In genomic region chr1:34328281-34328680, GRCh38 we compare ENCODE assay signal across 15 cellular contexts.
A peak's percentile ranks its signal among the peaks of the same experiment; 100 is the strongest.
DNase-seq lines count a peak whose midpoint lies in the region; ATAC-seq and TF ChIP-seq lines count a peak whose summit lies in the region.
"Had no signal": no experiment of that assay in that cellular context is flagged by ENCODE, and none has a peak within 500 bp of the region (broad histone marks: within the 10 kb centered on the region; RNA-seq: fewer than 3 reads in every experiment).

No MANE protein-coding gene starts in this region.

- H3K9me3 ChIP-seq in neural cell (ENCODE audit: low read length): no peaks in the 10 kb centered on the region
- H3K9me3 ChIP-seq: Caco-2 had no signal

- H3K27ac ChIP-seq in neural cell (ENCODE audit: low read length): peak overlapping the region; percentile 38
- H3K27ac ChIP-seq: 22Rv1, GM23248 had no signal

- H3K9me3 Mint-ChIP-seq in WTC11: no peaks in the 10 kb centered on the region
- H3K9me3 Mint-ChIP-seq: CD8-positive, alpha-beta T cell had no signal

- H4K20me1 ChIP-seq in neural cell (ENCODE audit: insufficient read depth): no peaks in the 10 kb centered on the region

- no peaks in the 10 kb centered on the region for H3K36me3 Mint-ChIP-seq in WTC11
- H3K36me3 Mint-ChIP-seq: CD14-positive monocyte; CD8-positive, alpha-beta T cell had no signal

- H3K27ac Mint-ChIP-seq in WTC11: no peak overlapping the region
- H3K27ac Mint-ChIP-seq: CD8-positive, alpha-beta T cell had no signal

- no peak for TF ChIP-seq CTCF in WTC11 (IDR thresholded peaks at IDR 0.05)
- no peak for TF ChIP-seq CTCF in neural cell (IDR thresholded peaks at IDR 0.05; ENCODE audit: poor library complexity, severe bottlenecking)

- H3F3A ChIP-seq in neural cell (ENCODE audit: insufficient read depth, low read length, poor library complexity, severe bottlenecking): no peaks in the 10 kb centered on the region

- H3K4me3 ChIP-seq in neural cell (ENCODE audit: low read length): peak overlapping the region; percentile 3
- H3K4me3 ChIP-seq: GM23248 had no signal

- no peak overlapping the region for H2AFZ ChIP-seq in neural cell (ENCODE audit: low read depth, low read length)
- H2AFZ ChIP-seq: GM23248 had no signal

- ATAC-seq in WTC11: 0 out of 2 replicates have a peak, but pooled peaks have one; percentile 18
- ATAC-seq: CD8-positive, alpha-beta T cell had no signal

- CTCF ChIA-PET in WTC11 (lab: Charles Lee): interaction anchor here (1.3 kb wide), 1 partner anchor 414 kb away, joined by 3 read pairs; no protein-coding TSS in a partner anchor

- H3K9ac ChIP-seq in neural cell (ENCODE audit: low read length): no peak overlapping the region
- H3K9ac ChIP-seq: GM23248 had no signal

- TF ChIP-seq RAD21 in neural cell (conservative IDR thresholded peaks at IDR 0.05): no peak

- POLR2A ChIA-PET in WTC11 (lab: Charles Lee): no interaction called here

- H3K36me3 ChIP-seq in neural cell (ENCODE audit: insufficient read depth, low read length): no peaks in the 10 kb centered on the region

- H3K4me2 ChIP-seq in neural cell (ENCODE audit: low read length): no peak overlapping the region

- no peaks in the 10 kb centered on the region for H3K27me3 ChIP-seq in neural cell (ENCODE audit: insufficient read depth, low read depth, low read length)

- no peaks in the 10 kb centered on the region for H3K9me2 ChIP-seq in neural cell (ENCODE audit: insufficient read depth, low read length)

- no peaks in the 10 kb centered on the region for H3K79me2 ChIP-seq in neural cell (replicated peaks; ENCODE audit: insufficient read depth, low read length)

- H3K4me1 Mint-ChIP-seq in WTC11: peaks cover 12% of the 10 kb centered on the region
- H3K4me1 Mint-ChIP-seq: CD14-positive monocyte had no signal

- peak; percentile 20 for TF ChIP-seq EP300 in neural cell (conservative IDR thresholded peaks at IDR 0.05; ENCODE audit: poor library complexity, severe bottlenecking)

- H3K27me3 Mint-ChIP-seq in WTC11 (ENCODE audit: low read depth): peaks cover 14% of the 10 kb centered on the region

- DNase-seq in NCI-H1417 (lab: John Stamatoyannopoulos, UW): peak in 2 of 3 experiments; percentile 11 to 25
- no peak for DNase-seq in NCI-H1417 treated with DMSO at 0.1 percent for 48 hours (lab: John Stamatoyannopoulos, UW)
- peak; percentile 50 for DNase-seq in COR-L47 (lab: John Stamatoyannopoulos, UW)
- no peak for DNase-seq in WTC11 (ENCODE audit: low spot score)
- DNase-seq in HuH-7.5 (ENCODE audit: low spot score): no peak
- DNase-seq in T-helper 1 cell: no peak
- no peak for DNase-seq in DMS79 treated with DMSO at 0.1 percent for 48 hours (lab: John Stamatoyannopoulos, UW)
- DNase-seq: Caco-2; CD8-positive, alpha-beta T cell; GM23248; H7; IMR-90 had no signal

- H3K4me3 Mint-ChIP-seq in WTC11: no peak overlapping the region
- H3K4me3 Mint-ChIP-seq: CD14-positive monocyte; CD8-positive, alpha-beta T cell had no signal

TF ChIP-seq in WTC11, 78 proteins besides CTCF, POLR2A, EP300 and RAD21 (continues in another document):
- TF ChIP-seq ATF1 (CRISPR knock-in tag; IDR thresholded peaks at IDR 0.05) (no peak), NFATC4 (CRISPR knock-in tag; IDR thresholded peaks at IDR 0.05) (no peak), FOXP4 (CRISPR knock-in tag; IDR thresholded peaks at IDR 0.05) (no peak), ZNF263 (CRISPR knock-in tag; IDR thresholded peaks at IDR 0.05; ENCODE audit: low read depth) (no peak), ETV6 (CRISPR knock-in tag; IDR thresholded peaks at IDR 0.05) (no peak), GTF2I (CRISPR knock-in tag; conservative IDR thresholded peaks at IDR 0.05) (no peak), CDX4 (CRISPR knock-in tag; IDR thresholded peaks at IDR 0.05; ENCODE audit: borderline replicate concordance) (no peak), ZBTB21 (CRISPR knock-in tag; IDR thresholded peaks at IDR 0.05; ENCODE audit: borderline replicate concordance) (no peak), CBFB (CRISPR knock-in tag; IDR thresholded peaks at IDR 0.05; ENCODE audit: low read depth) (no peak)

TF ChIP-seq in neural cell, 6 proteins besides CTCF, POLR2A, EP300 and RAD21:
- peak; percentile 39 for TF ChIP-seq SMC3 (conservative IDR thresholded peaks at IDR 0.05; ENCODE audit: poor library complexity)
- no peak for TF ChIP-seq EZH2 (IDR thresholded peaks at IDR 0.05; ENCODE audit: borderline replicate concordance, insufficient read depth, low read length, poor library complexity, severe bottlenecking)
- peak; percentile 34 for TF ChIP-seq POLR2AphosphoS5 (IDR thresholded peaks at IDR 0.05)

Comparison
In these comparisons a context has a peak if more than half of its experiments do, and no peak if none do; other contexts are left out.
1. DNase-seq: peak in NCI-H1417 (2 of 3) and COR-L47 (single experiment); none in NCI-H1417 treated with DMSO at 0.1 percent for 48 hours (single experiment), WTC11 (single experiment), HuH-7.5 (single experiment), T-helper 1 cell (0 of 5) and DMS79 treated with DMSO at 0.1 percent for 48 hours (single experiment).